Comparison of ENCODE assay signal across 8 cellular contexts in the genomic region with DNA sequence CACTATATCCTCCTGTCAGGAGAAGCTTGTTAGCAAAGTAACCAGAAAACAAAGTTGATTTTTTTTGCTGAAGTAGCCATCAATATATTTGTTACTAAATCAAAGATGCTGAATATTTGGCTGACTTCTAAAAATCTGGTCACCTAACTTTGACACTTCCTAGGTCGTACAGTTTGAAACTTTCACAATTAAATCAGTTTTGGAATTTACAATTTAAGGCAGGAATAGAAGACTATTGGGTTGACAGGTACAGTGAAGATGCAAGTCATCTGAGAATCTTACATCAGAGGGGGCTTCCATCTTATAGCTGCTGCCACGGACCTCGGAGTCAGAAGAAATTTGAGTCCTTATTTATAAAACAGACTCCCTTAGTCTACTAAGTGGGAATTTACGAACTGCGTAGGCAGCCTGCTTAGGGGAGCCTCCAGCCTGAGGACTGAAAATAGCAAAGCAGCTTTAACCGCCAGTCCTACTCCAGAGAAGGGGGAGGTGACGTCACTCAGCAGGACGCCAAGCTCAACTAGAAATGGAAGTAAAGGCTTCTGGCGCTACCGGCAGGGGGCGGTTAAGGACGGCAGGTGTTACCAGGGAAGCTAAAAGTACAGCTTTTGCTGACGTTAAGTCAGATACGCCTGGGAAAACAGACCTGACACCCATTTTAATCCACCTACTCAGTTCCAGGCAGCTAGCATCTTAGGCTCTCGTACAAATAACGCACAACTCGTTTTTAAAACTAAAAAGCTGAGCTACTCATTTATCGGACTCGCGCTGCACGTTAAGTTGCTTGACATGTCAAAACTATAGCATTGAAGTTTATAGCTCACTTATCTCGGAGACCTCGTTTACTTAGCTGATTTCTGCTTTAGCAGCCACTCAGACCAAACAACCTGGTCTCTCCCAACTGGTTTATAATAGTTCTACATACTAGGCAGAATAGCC.
DNase-seq lines count a peak whose midpoint lies in the region; ATAC-seq, FAIRE-seq and TF ChIP-seq lines count a peak whose summit lies in the region.

No MANE protein-coding gene starts in this region.

- peak; percentile 86 for TF ChIP-seq CTCF in A673 (conservative IDR thresholded peaks at IDR 0.05; ENCODE audit: low read depth, low read length)
- peak; percentile 92 for TF ChIP-seq CTCF in WI38 (IDR thresholded peaks at IDR 0.05; ENCODE audit: low read depth, low read length)
- peak; percentile 91 for TF ChIP-seq CTCF in bronchial epithelial cell (IDR thresholded peaks at IDR 0.05; ENCODE audit: insufficient read depth, low read length, severe bottlenecking)

- intact Hi-C loops in A673 (cut with micrococcal nuclease; ENCODE audit: unreplicated experiment), result loop anchor here (10.0 kb wide), 2 partner anchors 179 to 1109 kb away; a partner anchor contains a TSS

- BruUV-seq in A673 (replicated peaks; lab: Mats Ljungman, UMichigan), result no TSS peak

- POLR2A ChIA-PET in A673 (lab: Charles Lee; ENCODE audit: low non-redundant PET), result interaction anchor here (0.6 to 1.1 kb wide), 2 partner anchors 63 to 97 kb away, joined by 3 to 5 read pairs; a partner anchor contains a TSS

- no peaks in the 10 kb centered on the region for H3K9me3 ChIP-seq in A673 (ENCODE audit: low read depth, low read length, poor library complexity, severe bottlenecking)

- H3K4me3 ChIP-seq in A673 (ENCODE audit: low read depth, low read length, poor library complexity, severe bottlenecking), result peak overlapping the region; percentile 52
- H3K4me3 ChIP-seq in WI38 (ENCODE audit: low read depth, low read length), result peak overlapping the region; percentile 82
- H3K4me3 ChIP-seq in bronchial epithelial cell (ENCODE audit: low read depth, low read length), result peak overlapping the region; percentile 63

- CTCF ChIA-PET in A673 (lab: Charles Lee), result interaction anchor here (0.5 to 1.3 kb wide), 5 partner anchors 9 to 570 kb away, joined by 3 to 4 read pairs (median 3); no protein-coding TSS in a partner anchor

- H3K4me1 ChIP-seq in A673 (ENCODE audit: insufficient read depth, low read length, poor library complexity, severe bottlenecking), result peaks cover 28% of the 10 kb centered on the region

- peak overlapping the region; percentile 82 for H3K27ac ChIP-seq in A673 (ENCODE audit: low read depth, low read length, poor library complexity, severe bottlenecking)

- ATAC-seq in GM18867 (IDR thresholded peaks at IDR 0.05; ENCODE audit: unreplicated experiment) (peak; percentile 39), HG03108 (IDR thresholded peaks at IDR 0.05; ENCODE audit: unreplicated experiment) (peak; percentile 38)

- no peaks in the 10 kb centered on the region for H3K36me3 ChIP-seq in A673 (ENCODE audit: insufficient read depth, low read length, poor library complexity, severe bottlenecking)
- no peaks in the 10 kb centered on the region for H3K36me3 ChIP-seq in bronchial epithelial cell (ENCODE audit: control insufficient read depth, insufficient read depth, low read length)

- DNase-seq in A673 (ENCODE audit: low spot score), result peak; percentile 97
- peak; percentile 89 for DNase-seq in NCI-H2196 treated with DMSO at 0.1 percent for 48 hours (lab: John Stamatoyannopoulos, UW; ENCODE audit: unreplicated experiment)
- DNase-seq in bronchial epithelial cell (ENCODE audit: low read depth), result peak; percentile 90
- peak; percentile 98 for DNase-seq in islet precursor cell
- DNase-seq in stimulated activated CD4-positive, alpha-beta T cell treated with anti-CD3 and anti-CD28 coated beads, Interleukin-12 subunit alpha, Interleukin-12 subunit beta, amount 100 ng/mL, for 4 hours, result peak; percentile 78

- FAIRE-seq in bronchial epithelial cell (lab: Jason Lieb, UNC), result no peak

- H3K27me3 ChIP-seq in A673 (replicated peaks; ENCODE audit: insufficient read depth, low read depth, low read length, poor library complexity), result no peaks in the 10 kb centered on the region
- no peaks in the 10 kb centered on the region for H3K27me3 ChIP-seq in bronchial epithelial cell (ENCODE audit: control insufficient read depth, insufficient read depth, low read length)

Comparison
In these comparisons a context has a peak if more than half of its experiments do, and no peak if none do; other contexts are left out.
1. Peak in every context shown above with its lines: DNase-seq, ATAC-seq, H3K4me3 ChIP-seq and H3K27ac ChIP-seq.